Comparison of ENCODE assay signal across 1 cellular context in the genomic region with DNA sequence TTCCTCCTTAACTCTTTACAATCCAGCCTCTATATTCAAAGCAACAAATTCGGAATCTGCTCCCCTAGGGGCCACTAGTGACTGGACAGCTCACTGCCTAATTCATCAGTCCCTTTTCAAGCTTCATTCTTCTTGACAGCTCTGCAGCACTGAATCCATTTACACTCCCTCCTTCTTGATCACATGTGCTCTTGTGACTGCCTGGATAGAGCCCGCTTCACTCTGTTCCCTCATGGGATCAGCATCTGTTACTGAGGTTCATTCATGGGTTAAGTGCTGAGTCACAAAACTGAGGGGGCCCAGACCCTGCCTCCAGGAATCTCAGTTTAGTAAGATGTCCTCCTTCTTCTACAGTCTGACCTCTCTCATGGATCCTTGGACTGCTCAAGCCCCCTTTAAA.
TF ChIP-seq lines count a peak whose summit lies in the region.

No MANE protein-coding gene starts in this region.

TF ChIP-seq in SK-N-SH, 30 proteins besides CTCF, POLR2A, EP300 and RAD21 (continued from another document):
- TF ChIP-seq GATA2 (CRISPR knock-in tag; IDR thresholded peaks at IDR 0.05) (no peak), ELF1 (IDR thresholded peaks at IDR 0.05) (no peak), RFX5 (IDR thresholded peaks at IDR 0.05; ENCODE audit: low read length) (no peak), FOXM1 (IDR thresholded peaks at IDR 0.05; ENCODE audit: low read depth) (no peak)
- TF ChIP-seq, protein P1, sequence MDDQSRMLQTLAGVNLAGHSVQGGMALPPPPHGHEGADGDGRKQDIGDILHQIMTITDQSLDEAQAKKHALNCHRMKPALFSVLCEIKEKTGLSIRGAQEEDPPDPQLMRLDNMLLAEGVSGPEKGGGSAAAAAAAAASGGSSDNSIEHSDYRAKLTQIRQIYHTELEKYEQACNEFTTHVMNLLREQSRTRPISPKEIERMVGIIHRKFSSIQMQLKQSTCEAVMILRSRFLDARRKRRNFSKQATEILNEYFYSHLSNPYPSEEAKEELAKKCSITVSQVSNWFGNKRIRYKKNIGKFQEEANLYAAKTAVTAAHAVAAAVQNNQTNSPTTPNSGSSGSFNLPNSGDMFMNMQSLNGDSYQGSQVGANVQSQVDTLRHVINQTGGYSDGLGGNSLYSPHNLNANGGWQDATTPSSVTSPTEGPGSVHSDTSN (IDR thresholded peaks at IDR 0.05), result no peak
